Comparison of ENCODE assay signal across 18 cellular contexts in the genomic region with DNA sequence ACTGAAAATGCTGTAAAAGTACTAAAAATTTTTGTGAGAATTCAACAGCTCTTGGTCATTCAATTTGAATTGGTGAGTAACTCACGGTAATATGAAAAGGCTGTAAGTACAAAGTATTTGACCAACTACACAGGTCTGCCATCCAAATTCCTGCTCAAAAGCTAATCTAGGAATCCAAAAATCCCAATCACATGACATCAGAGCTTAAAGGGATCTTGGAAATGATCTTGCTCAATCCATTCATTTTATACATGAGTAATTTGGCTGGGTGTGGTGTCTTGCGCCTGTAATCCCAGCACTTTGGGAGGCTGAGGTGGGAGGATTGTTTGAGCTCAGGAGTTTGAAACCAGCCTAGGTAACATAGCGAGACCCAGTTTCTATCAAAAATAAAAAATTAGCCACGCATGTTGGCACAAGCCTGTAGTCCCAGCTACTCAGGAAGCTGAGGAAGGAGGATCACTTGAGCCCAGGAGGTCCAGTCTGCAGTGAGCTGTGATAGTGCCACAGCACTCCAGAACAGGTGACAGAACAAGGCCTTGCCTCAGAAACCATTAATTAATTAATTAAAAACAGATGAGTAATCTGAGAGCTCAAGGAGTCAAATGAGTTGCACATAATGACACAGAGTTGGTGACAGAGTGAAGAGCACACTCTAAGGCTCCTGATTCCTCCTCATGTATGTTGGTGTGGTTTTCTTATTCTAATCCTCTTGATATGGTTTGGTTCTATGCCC. TPM values are rescaled to one million over a fixed set of nuclear protein-coding genes. Genes with fewer than 3 reads are reported as not detected.
DNase-seq lines count a peak whose midpoint lies in the region; ATAC-seq and TF ChIP-seq lines count a peak whose summit lies in the region.
"Had no signal": no experiment of that assay in that cellular context is flagged by ENCODE, and none has a peak within 500 bp of the region (broad histone marks: within the 10 kb centered on the region; RNA-seq: fewer than 3 reads in every experiment).

No MANE protein-coding gene starts in this region.

- in situ Hi-C loops in mammary epithelial cell (cut with MboI; ENCODE audit: low sequenced_read_pairs in 2 of 2), result no loop called here

- no peak overlapping the region for H3K9ac ChIP-seq in mammary epithelial cell (ENCODE audit: insufficient read depth, low read length)

- no peak overlapping the region for H2AFZ ChIP-seq in mammary epithelial cell (ENCODE audit: low read depth, low read length)

- intact Hi-C loops in mammary epithelial cell (cut with micrococcal nuclease), result no loop called here

- TF ChIP-seq CTCF in AG09309 (IDR thresholded peaks at IDR 0.05; ENCODE audit: control insufficient read depth, insufficient read depth, low read depth, low read length, missing control alignments) (no peak), mammary epithelial cell (conservative IDR thresholded peaks at IDR 0.05 in 1 of 2, IDR thresholded peaks at IDR 0.05 in 1 of 2; ENCODE audit: extremely low read depth in 1 of 2, insufficient read depth in 1 of 2, low read depth in 1 of 2, low read length in 2 of 2) (no peak)

- CTCF ChIA-PET in mammary epithelial cell (lab: Charles Lee; ENCODE audit: low non-redundant PET), result interaction anchor here (0.5 kb wide), 1 partner anchor 20 kb away, joined by 3 read pairs; a partner anchor contains a TSS

- ATAC-seq in GM18858 (IDR thresholded peaks at IDR 0.05; ENCODE audit: unreplicated experiment), result no peak

- H3K27me3 ChIP-seq in mammary epithelial cell (ENCODE audit: insufficient read depth, low read length), result no peaks in the 10 kb centered on the region
- H3K27me3 ChIP-seq: adrenal gland, gastrocnemius medialis, Peyer's patch had no signal

- H3K27ac ChIP-seq in mammary epithelial cell (ENCODE audit: insufficient read depth, low read depth, low read length), result peak overlapping the region; percentile 10
- H3K27ac ChIP-seq: adrenal gland, gastrocnemius medialis, Peyer's patch had no signal

- no TSS peak for BruUV-seq in mammary epithelial cell (replicated peaks; lab: Mats Ljungman, UMichigan)

- DNase-seq in AG09309 (ENCODE audit: low read depth) (peak; percentile 83), HS-27A (ENCODE audit: low read depth) (peak; percentile 87), mammary epithelial cell (peak; percentile 40), iris pigment epithelial cell (ENCODE audit: low read depth) (peak; percentile 57), mesenteric fat pad (ENCODE audit: low spot score) (no peak), erythroblast (lab: John Stamatoyannopoulos, UW) (no peak), AG08396 (ENCODE audit: low spot score) (no peak)
- DNase-seq: activated CD4-positive, alpha-beta T cell treated with anti-CD3 and anti-CD28 coated beads for 48 hours; activated T-cell treated with anti-CD3 and anti-CD28 coated beads, Interleukin-2, amount 50 U/mL, for 48 hours; adrenal gland; AML-193; gastrocnemius medialis; NCI-H187 treated with DMSO at 0.1 percent for 48 hours; NCI-H748 treated with DMSO at 0.1 percent for 48 hours; Peyer's patch; stimulated activated naive CD4-positive, alpha-beta T cell; T-helper 2 cell had no signal

- H4K20me1 ChIP-seq in mammary epithelial cell (ENCODE audit: insufficient read depth, low read length), result no peaks in the 10 kb centered on the region

- dilution Hi-C loops in mammary epithelial cell (cut with HindIII; ENCODE audit: low sequenced_read_pairs), result no loop called here

- H3K4me1 ChIP-seq in mammary epithelial cell (ENCODE audit: insufficient read depth, low read length), result peaks cover 27% of the 10 kb centered on the region
- H3K4me1 ChIP-seq: Peyer's patch had no signal

- no peaks in the 10 kb centered on the region for H3K36me3 ChIP-seq in mammary epithelial cell (ENCODE audit: insufficient read depth, low read length)
- H3K36me3 ChIP-seq: adrenal gland, gastrocnemius medialis, Peyer's patch had no signal

- no peak overlapping the region for H3K4me2 ChIP-seq in mammary epithelial cell (ENCODE audit: insufficient read depth, low read depth, low read length)

- TF ChIP-seq POLR2A in erythroblast (IDR thresholded peaks at IDR 0.05; ENCODE audit: low read length), result no peak

- WGBS in mammary epithelial cell (ENCODE audit: low coverage, missing lambda C conversion rate), result 59% methylated on average over 3 of the region's 4 CpGs

- H3K4me3 ChIP-seq in AG09309 (ENCODE audit: control insufficient read depth, low read depth, low read length), result no peak overlapping the region
- H3K4me3 ChIP-seq in mammary epithelial cell (replicated peaks in 1 of 3; ENCODE audit: insufficient read depth in 1 of 3, low read depth in 2 of 3, low read length in 3 of 3), result no peak overlapping the region
- H3K4me3 ChIP-seq: adrenal gland, gastrocnemius medialis, Peyer's patch had no signal

- peaks cover 59% of the 10 kb centered on the region for H3K79me2 ChIP-seq in mammary epithelial cell (ENCODE audit: insufficient read depth, low read length)

- H3K9me3 ChIP-seq in mammary epithelial cell (replicated peaks; ENCODE audit: insufficient read depth, low read length), result no peaks in the 10 kb centered on the region
- H3K9me3 ChIP-seq: adrenal gland, gastrocnemius medialis, Peyer's patch had no signal

RNA-seq across cellular contexts. Expression of a gene that starts 19.8 kb away (rescaled TPM):
- total RNA-seq in mammary epithelial cell (10 to 100 TPM; 49.3 to 63.8 TPM), mesenteric fat pad (39.8 TPM)
- 14.3 TPM for polyA plus RNA-seq in mammary epithelial cell
- 32.5 TPM for polyA minus RNA-seq in mammary epithelial cell

Comparison
In these comparisons a context has a peak if more than half of its experiments do, and no peak if none do; other contexts are left out.
1. DNase-seq: peak in AG09309 (single experiment), HS-27A (single experiment), mammary epithelial cell (single experiment) and iris pigment epithelial cell (single experiment); none in mesenteric fat pad (single experiment), erythroblast (0 of 2) and AG08396 (single experiment).